ENCODE assay signal across 7 cellular contexts in the genomic region with DNA sequence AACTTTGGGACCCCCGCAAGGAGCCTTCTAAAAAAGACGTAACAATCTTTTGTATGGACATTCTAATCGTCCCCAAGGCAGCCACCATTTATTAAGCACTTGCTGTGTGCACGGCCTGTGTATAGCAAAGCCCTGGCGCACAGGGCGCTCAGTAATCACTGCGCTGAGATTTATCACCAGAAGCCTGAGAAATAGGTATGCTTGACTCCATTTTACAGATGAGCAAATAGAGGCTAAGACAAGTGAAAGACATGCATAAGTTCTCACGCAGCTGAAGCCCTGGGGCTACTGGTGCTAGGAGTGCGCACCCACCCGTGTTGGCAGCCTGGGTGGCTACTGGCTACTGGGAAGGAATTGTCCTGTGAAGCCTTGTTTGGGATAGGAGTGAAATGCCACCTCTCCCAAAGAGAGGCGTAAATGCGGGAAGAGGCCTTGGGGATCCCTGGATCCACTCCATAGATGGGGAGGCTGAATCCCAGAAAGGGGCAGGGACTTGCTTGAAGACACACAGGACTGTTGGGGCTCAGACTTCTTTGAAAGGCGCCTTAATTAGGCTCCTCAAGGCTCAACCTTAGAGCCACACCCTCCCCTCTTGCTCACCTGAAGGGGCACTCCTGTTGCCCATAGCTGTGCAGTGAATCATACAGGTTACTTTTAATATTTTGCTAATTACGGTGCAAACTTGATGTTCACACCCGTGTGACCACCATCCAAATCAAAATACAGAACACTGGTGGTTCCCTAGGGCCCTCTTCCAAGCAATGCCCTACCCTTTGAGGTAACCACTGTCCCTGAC. TPM values are rescaled to one million over a fixed set of nuclear protein-coding genes. Genes with fewer than 3 reads are reported as not detected.
DNase-seq lines count a peak whose midpoint lies in the region; ATAC-seq and TF ChIP-seq lines count a peak whose summit lies in the region.

No MANE protein-coding gene starts in this region.

- DNase-seq in RWPE2 (ENCODE audit: low spot score) (no peak), fibroblast of lung (ENCODE audit: low read depth in 2 of 2) (no peak), NCI-H1105 treated with DMSO at 0.1 percent for 48 hours (lab: John Stamatoyannopoulos, UW) (no peak), lower leg skin (ENCODE audit: low spot score in 2 of 2) (no peak)

- ATAC-seq in GM21619 (IDR thresholded peaks at IDR 0.05; ENCODE audit: unreplicated experiment) (peak; percentile 7), RWPE2 (ENCODE audit: low read depth) (peak; percentile 54; the same call in 2 of the 3 replicates), HG02678 (IDR thresholded peaks at IDR 0.05; ENCODE audit: unreplicated experiment) (no peak)

- H4K20me1 ChIP-seq in fibroblast of lung (ENCODE audit: control insufficient read depth, extremely low read depth, insufficient read depth, low read length), result no peaks in the 10 kb centered on the region

- H3K4me3 ChIP-seq in RWPE2 (ENCODE audit: severe bottlenecking), result peak overlapping the region; percentile 63
- H3K4me3 ChIP-seq in fibroblast of lung (replicated peaks in 1 of 4; ENCODE audit: control extremely low read depth in 1 of 4, insufficient read depth in 1 of 4, low read depth in 3 of 4, low read length in 4 of 4), result peak overlapping the region; percentile 40 to 68 (median 59)
- peak overlapping the region; percentile 64 for H3K4me3 ChIP-seq in rectal smooth muscle tissue (ENCODE audit: low read length)
- no peak overlapping the region for H3K4me3 ChIP-seq in lower leg skin (ENCODE audit: low read depth, poor library complexity, severe bottlenecking)

- H3K27me3 ChIP-seq in RWPE2 (ENCODE audit: insufficient read depth, poor library complexity, severe bottlenecking) (no peaks in the 10 kb centered on the region), fibroblast of lung (ENCODE audit: control insufficient read depth, insufficient read depth, low read length) (no peaks in the 10 kb centered on the region), rectal smooth muscle tissue (ENCODE audit: control insufficient read depth, insufficient read depth, low read length) (no peaks in the 10 kb centered on the region)

- no peak for TF ChIP-seq CTCF in RWPE2 (IDR thresholded peaks at IDR 0.05; ENCODE audit: poor library complexity, severe bottlenecking)
- no peak for TF ChIP-seq CTCF in fibroblast of lung (conservative IDR thresholded peaks at IDR 0.05 in 1 of 2, IDR thresholded peaks at IDR 0.05 in 1 of 2; ENCODE audit: low read depth in 1 of 2, low read length in 2 of 2)
- TF ChIP-seq CTCF in lower leg skin (IDR thresholded peaks at IDR 0.05), result no peak

- 20 to 24% methylated on average over 15 of the region's 15 CpGs for WGBS in lower leg skin, 2 donors

- H3K79me2 ChIP-seq in fibroblast of lung (ENCODE audit: control insufficient read depth, insufficient read depth, low read length), result no peaks in the 10 kb centered on the region

- H3K36me3 ChIP-seq in RWPE2 (ENCODE audit: low read depth) (no peaks in the 10 kb centered on the region), fibroblast of lung (ENCODE audit: control insufficient read depth, insufficient read depth, low read length) (no peaks in the 10 kb centered on the region), rectal smooth muscle tissue (ENCODE audit: control insufficient read depth, insufficient read depth, low read length) (no peaks in the 10 kb centered on the region)

- peak overlapping the region; percentile 30 for H3K9ac ChIP-seq in fibroblast of lung (ENCODE audit: insufficient read depth, low read length)
- H3K9ac ChIP-seq in rectal smooth muscle tissue (ENCODE audit: low read length), result peak overlapping the region; percentile 3

- no peaks in the 10 kb centered on the region for H3K9me3 ChIP-seq in RWPE2 (ENCODE audit: severe bottlenecking)
- no peaks in the 10 kb centered on the region for H3K9me3 ChIP-seq in fibroblast of lung (ENCODE audit: control insufficient read depth, insufficient read depth, low read depth, low read length)

- peaks cover 21% of the 10 kb centered on the region for H3K4me1 ChIP-seq in RWPE2 (ENCODE audit: insufficient read depth, poor library complexity, severe bottlenecking)
- peaks cover 4% of the 10 kb centered on the region for H3K4me1 ChIP-seq in fibroblast of lung (ENCODE audit: control insufficient read depth, extremely low read depth, insufficient read depth, low read length)
- peaks cover 3% of the 10 kb centered on the region for H3K4me1 ChIP-seq in rectal smooth muscle tissue (ENCODE audit: control insufficient read depth, insufficient read depth, low read length)

- no peak for TF ChIP-seq POLR2A in lower leg skin (IDR thresholded peaks at IDR 0.05)

- intact Hi-C loops in lower leg skin (cut with DNase I; ENCODE audit: low total_unique reads), result no loop called here

- H3K4me2 ChIP-seq in fibroblast of lung (ENCODE audit: extremely low read depth, insufficient read depth, low read length), result peak overlapping the region; percentile 90

- no peak overlapping the region for H3K27ac ChIP-seq in RWPE2 (ENCODE audit: poor library complexity, severe bottlenecking)
- H3K27ac ChIP-seq in fibroblast of lung (ENCODE audit: insufficient read depth, low read length), result no peak overlapping the region
- H3K27ac ChIP-seq in rectal smooth muscle tissue (ENCODE audit: low read depth, low read length), result peak overlapping the region; percentile 76

- peak overlapping the region; percentile 90 for H2AFZ ChIP-seq in fibroblast of lung (ENCODE audit: low read length)

RNA-seq across cellular contexts. Expression of a gene that starts 0.6 kb away (rescaled TPM):
- total RNA-seq in fibroblast of lung (3.9 and 9.2 TPM in 2 replicates), lower leg skin (10 to 100 TPM; 12.3 to 18.8 (median 16.0) TPM)
- polyA plus RNA-seq in fibroblast of lung, result 1.8 and 5.6 TPM in 2 replicates
- polyA plus RNA-seq in fibroblast of lung (2012), result 2.7 and 9.6 TPM in 2 replicates
- polyA minus RNA-seq in fibroblast of lung (ENCODE audit: low replicate concordance), result 4.4 and 14.5 TPM in 2 replicates

RNA-seq across cellular contexts. Expression of a gene that starts 30.7 kb away (rescaled TPM):
- 9.5 and 23.8 TPM in 2 replicates for total RNA-seq in fibroblast of lung
- polyA plus RNA-seq in fibroblast of lung, result 72.0 and 80.9 TPM in 2 replicates
- 104 and 112 TPM in 2 replicates for polyA plus RNA-seq in fibroblast of lung (2012)
- 207 and 219 TPM in 2 replicates for polyA minus RNA-seq in fibroblast of lung (ENCODE audit: low replicate concordance)
- 10 to 100 TPM; 54.1 to 64.1 (median 55.2) TPM for total RNA-seq in lower leg skin

RNA-seq across cellular contexts. Expression of a gene that starts 39.9 kb away (rescaled TPM):
- total RNA-seq in fibroblast of lung, result 17.7 and 21.5 TPM in 2 replicates
- 40.8 and 41.1 TPM in 2 replicates for polyA plus RNA-seq in fibroblast of lung
- 34.5 and 37.6 TPM in 2 replicates for polyA plus RNA-seq in fibroblast of lung (2012)
- 46.5 and 59.2 TPM in 2 replicates for polyA minus RNA-seq in fibroblast of lung (ENCODE audit: low replicate concordance)
- 10 to 100 TPM; 30.0 to 43.5 (median 37.0) TPM for total RNA-seq in lower leg skin
